In genomic region chr3:34212671-34213070, GRCh38 we compare ENCODE assay signal across 10 cellular contexts.
A peak's percentile ranks its signal among the peaks of the same experiment; 100 is the strongest.
DNase-seq lines count a peak whose midpoint lies in the region; ATAC-seq and TF ChIP-seq lines count a peak whose summit lies in the region.
"Had no signal": no experiment of that assay in that cellular context is flagged by ENCODE, and none has a peak within 500 bp of the region (broad histone marks: within the 10 kb centered on the region; RNA-seq: fewer than 3 reads in every experiment).

No MANE protein-coding gene starts in this region.

- H3K4me1 Mint-ChIP-seq in brain, result peaks cover 57% of the 10 kb centered on the region
- H3K4me1 Mint-ChIP-seq in activated CD4-positive, alpha-beta T cell treated with anti-CD3 and anti-CD28 coated beads, Interleukin-2, amount 10 ng/mL, durations not matched to agents 7 days and 5 days, result no peaks in the 10 kb centered on the region

- POLR2A ChIA-PET in SK-N-SH (lab: Yijun Ruan, JAX), result no interaction called here
- POLR2A ChIA-PET in activated CD4-positive, alpha-beta T cell treated with anti-CD3 and anti-CD28 coated beads, Interleukin-2, amount 10 ng/mL, durations not matched to agents 7 days and 5 days (lab: Charles Lee), result no interaction called here

- H3K9me3 Mint-ChIP-seq in brain, result peaks cover 0 to 1% (median 0%) of the 10 kb centered on the region in 5 experiments
- H3K9me3 Mint-ChIP-seq in activated CD4-positive, alpha-beta T cell treated with anti-CD3 and anti-CD28 coated beads, Interleukin-2, amount 10 ng/mL, durations not matched to agents 7 days and 5 days, result no peaks in the 10 kb centered on the region
- H3K9me3 Mint-ChIP-seq: activated T-cell treated with anti-CD3 and anti-CD28 coated beads, Interleukin-2, amount 50 U/mL, for 72 hours had no signal

- no peak overlapping the region for H3K4me2 ChIP-seq in SK-N-SH

- no peaks in the 10 kb centered on the region for H3F3A ChIP-seq in SK-N-SH (replicated peaks; ENCODE audit: insufficient read depth)

- H3K9ac ChIP-seq in SK-N-SH, result no peak overlapping the region

- H4K20me1 ChIP-seq in SK-N-SH (ENCODE audit: insufficient read depth), result no peaks in the 10 kb centered on the region

- no peak overlapping the region for H2AFZ ChIP-seq in SK-N-SH (ENCODE audit: low read depth)

- no peaks in the 10 kb centered on the region for H3K9me3 ChIP-seq in SK-N-SH
- no peaks in the 10 kb centered on the region for H3K9me3 ChIP-seq in aorta (ENCODE audit: control insufficient read depth, low read length)

- TF ChIP-seq RAD21 in SK-N-SH (IDR thresholded peaks at IDR 0.05; ENCODE audit: low read length), result no peak

- 27% methylated on average over 3 of the region's 3 CpGs for WGBS in SK-N-SH (ENCODE audit: low lambda C conversion rate)
- 0 to 2% methylated on average over 3 of the region's 3 CpGs for whole genome bisulfite sequencing in aorta, 2 donors

- ATAC-seq in SK-N-SH treated with all-trans-retinoic acid at 6 μM for 48 hours (no peak), aorta (ENCODE audit: low FRiP score) (peak; percentile 67), GM18502 (IDR thresholded peaks at IDR 0.05; ENCODE audit: poor library complexity, unreplicated experiment) (no peak)
- ATAC-seq: activated T-cell treated with anti-CD3 and anti-CD28 coated beads, Interleukin-2, amount 50 U/mL, for 72 hours had no signal

- no peaks in the 10 kb centered on the region for H3K9me2 ChIP-seq in SK-N-SH

- H3K4me3 Mint-ChIP-seq in brain, result no peak overlapping the region
- H3K4me3 Mint-ChIP-seq in activated CD4-positive, alpha-beta T cell treated with anti-CD3 and anti-CD28 coated beads, Interleukin-2, amount 10 ng/mL, durations not matched to agents 7 days and 5 days, result no peak overlapping the region
- H3K4me3 Mint-ChIP-seq: activated T-cell treated with anti-CD3 and anti-CD28 coated beads, Interleukin-2, amount 50 U/mL, for 72 hours had no signal

- TF ChIP-seq CTCF in SK-N-SH (IDR thresholded peaks at IDR 0.05) (no peak), brain (conservative IDR thresholded peaks at IDR 0.05) (no peak)

- H3K27ac ChIP-seq in SK-N-SH (ENCODE audit: low read depth in 2 of 2, low read length in 1 of 2) (no peak overlapping the region), aorta (ENCODE audit: low read depth in 1 of 2, low read length in 2 of 2) (peak overlapping the region; percentile 23 to 93)

- H3K27ac Mint-ChIP-seq in brain, result peak overlapping the region; percentile 58 to 91 (median 76)
- H3K27ac Mint-ChIP-seq in activated CD4-positive, alpha-beta T cell treated with anti-CD3 and anti-CD28 coated beads, Interleukin-2, amount 10 ng/mL, durations not matched to agents 7 days and 5 days, result no peak overlapping the region
- H3K27ac Mint-ChIP-seq: activated T-cell treated with anti-CD3 and anti-CD28 coated beads, Interleukin-2, amount 50 U/mL, for 72 hours had no signal

- no peak overlapping the region for H3K4me3 ChIP-seq in SK-N-SH (ENCODE audit: low read depth in 2 of 2, low read length in 1 of 2)
- H3K4me3 ChIP-seq in aorta (ENCODE audit: low read length in 2 of 2), result no peak overlapping the region

- CTCF ChIA-PET in SK-N-SH (lab: Yijun Ruan, JAX), result interaction anchor here (1.3 kb wide), 1 partner anchor 233 kb away, joined by 3 read pairs; no protein-coding TSS in a partner anchor
- CTCF ChIA-PET in activated CD4-positive, alpha-beta T cell treated with anti-CD3 and anti-CD28 coated beads, Interleukin-2, amount 10 ng/mL, durations not matched to agents 7 days and 5 days (lab: Charles Lee), result no interaction called here

- no peak for TF ChIP-seq EP300 in SK-N-SH (IDR thresholded peaks at IDR 0.05; ENCODE audit: borderline replicate concordance in 1 of 2, low read depth in 1 of 2, low read length in 1 of 2)

- peak; percentile 3 for DNase-seq in SK-N-SH
- peak; percentile 17 for DNase-seq in kidney glomerular epithelial cell (lab: John Stamatoyannopoulos, UW)
- peak in 1 of 2 donors; percentile 69 for DNase-seq in aorta
- DNase-seq in NCI-H1694 treated with DMSO at 0.1 percent for 48 hours (lab: John Stamatoyannopoulos, UW), result no peak
- DNase-seq in activated CD4-positive, alpha-beta T cell treated with anti-CD3 and anti-CD28 coated beads, Interleukin-2, amount 10 ng/mL, durations not matched to agents 7 days and 5 days, result no peak
- DNase-seq: activated T-cell treated with anti-CD3 and anti-CD28 coated beads, Interleukin-2, amount 50 U/mL, for 72 hours; T1000 had no signal

- intact Hi-C loops in aorta (cut with DNase I), result loop anchor here in 1 of 2 donors (5.0 to 10.0 kb wide), 2 partner anchors 45 to 572 kb away; no protein-coding TSS in a partner anchor

- no peaks in the 10 kb centered on the region for H3K36me3 ChIP-seq in SK-N-SH (replicated peaks in 1 of 2; ENCODE audit: control insufficient read depth in 1 of 2, insufficient read depth in 2 of 2, low read length in 1 of 2)
- H3K36me3 ChIP-seq in aorta (ENCODE audit: control insufficient read depth in 1 of 2, insufficient read depth in 2 of 2, low read length in 1 of 2), result no peaks in the 10 kb centered on the region

- peaks cover 3% of the 10 kb centered on the region for H3K27me3 Mint-ChIP-seq in brain
- no peaks in the 10 kb centered on the region for H3K27me3 Mint-ChIP-seq in activated CD4-positive, alpha-beta T cell treated with anti-CD3 and anti-CD28 coated beads, Interleukin-2, amount 10 ng/mL, durations not matched to agents 7 days and 5 days

- no peaks in the 10 kb centered on the region for H3K79me2 ChIP-seq in SK-N-SH (ENCODE audit: insufficient read depth)

- H3K36me3 Mint-ChIP-seq in brain, result no peaks in the 10 kb centered on the region
- H3K36me3 Mint-ChIP-seq in activated CD4-positive, alpha-beta T cell treated with anti-CD3 and anti-CD28 coated beads, Interleukin-2, amount 10 ng/mL, durations not matched to agents 7 days and 5 days (ENCODE audit: low read depth), result no peaks in the 10 kb centered on the region

- H3K4me1 ChIP-seq in SK-N-SH (ENCODE audit: control insufficient read depth in 1 of 2, insufficient read depth in 2 of 2, low read depth in 1 of 2, low read length in 1 of 2) (peaks cover 2 to 20% of the 10 kb centered on the region in 2 experiments; a peak in 2 of 4 replicates), aorta (ENCODE audit: control insufficient read depth in 1 of 2, insufficient read depth in 2 of 2, low read length in 2 of 2) (peaks cover 11 to 20% of the 10 kb centered on the region in 2 donors)

- H3K27me3 ChIP-seq in SK-N-SH (ENCODE audit: insufficient read depth) (no peaks in the 10 kb centered on the region), aorta (ENCODE audit: control insufficient read depth in 1 of 2, insufficient read depth in 2 of 2, low read length in 1 of 2) (no peaks in the 10 kb centered on the region)

TF ChIP-seq in SK-N-SH, 30 proteins besides CTCF, POLR2A, EP300 and RAD21:
- TF ChIP-seq GABPA (IDR thresholded peaks at IDR 0.05; ENCODE audit: low read depth) (no peak), YY1 (IDR thresholded peaks at IDR 0.05; ENCODE audit: low read depth) (no peak)
TF ChIP-seq in SK-N-SH: peak in this region for 0.

TF ChIP-seq in SK-N-SH treated with all-trans-retinoic acid at 6 μM for 48 hours, 23 proteins besides CTCF, POLR2A, EP300 and RAD21:
- TF ChIP-seq ESRRG (CRISPR knock-in tag; IDR thresholded peaks at IDR 0.05) (no peak), ZFP30 (CRISPR knock-in tag; IDR thresholded peaks at IDR 0.05) (no peak), CSDC2 (CRISPR knock-in tag; IDR thresholded peaks at IDR 0.05) (no peak), ZFP3 (CRISPR knock-in tag; IDR thresholded peaks at IDR 0.05) (no peak), CSRNP3 (CRISPR knock-in tag; IDR thresholded peaks at IDR 0.05) (no peak), TSHZ2 (CRISPR knock-in tag; IDR thresholded peaks at IDR 0.05) (no peak), ARNTL (CRISPR knock-in tag; IDR thresholded peaks at IDR 0.05; ENCODE audit: borderline replicate concordance, low read depth) (no peak), BACH2 (CRISPR knock-in tag; IDR thresholded peaks at IDR 0.05; ENCODE audit: borderline replicate concordance) (no peak), OSR1 (CRISPR knock-in tag; IDR thresholded peaks at IDR 0.05) (no peak), GLIS3 (CRISPR knock-in tag; IDR thresholded peaks at IDR 0.05) (no peak), TOX (CRISPR knock-in tag; IDR thresholded peaks at IDR 0.05; ENCODE audit: borderline replicate concordance) (no peak), ZNF70 (CRISPR knock-in tag; IDR thresholded peaks at IDR 0.05) (no peak)

Comparison
In these comparisons a context has a peak if more than half of its experiments do, and no peak if none do; other contexts are left out.
1. DNase-seq: peak in SK-N-SH (single experiment) and kidney glomerular epithelial cell (single experiment); none in NCI-H1694 treated with DMSO at 0.1 percent for 48 hours (single experiment) and activated CD4-positive, alpha-beta T cell treated with anti-CD3 and anti-CD28 coated beads, Interleukin-2, amount 10 ng/mL, durations not matched to agents 7 days and 5 days (single experiment).
2. H3K27ac ChIP-seq: peak in aorta (2 of 2); none in SK-N-SH (0 of 2).